ENCODE assay signal across 11 cellular contexts in the genomic region with DNA sequence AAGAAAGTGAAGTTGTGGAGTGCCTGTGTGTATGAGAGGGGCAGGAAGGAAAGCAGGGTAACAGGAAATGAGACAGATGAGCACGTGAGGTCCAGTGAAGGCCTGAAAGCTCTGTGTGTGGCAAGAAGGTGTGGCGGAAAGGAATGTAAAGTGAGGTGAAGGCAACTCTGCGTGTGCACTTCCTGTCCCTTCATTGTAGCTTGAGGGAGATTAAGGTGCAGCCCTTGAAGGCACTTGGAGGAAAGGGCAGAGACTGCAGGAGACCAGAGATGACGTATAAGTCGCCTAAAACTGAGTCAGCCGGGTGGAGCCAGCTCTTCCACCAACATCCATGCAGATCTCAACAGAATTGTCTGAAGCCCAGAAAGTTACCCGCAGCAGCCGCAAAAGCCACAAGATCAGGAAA. TPM values are rescaled to one million over a fixed set of nuclear protein-coding genes. Genes with fewer than 3 reads are reported as not detected.
DNase-seq lines count a peak whose midpoint lies in the region; ATAC-seq and TF ChIP-seq lines count a peak whose summit lies in the region.
"Not testable (repeated sequence)": the region's sequence is repeated elsewhere in the genome, so short reads cannot be mapped to it uniquely, and the experiment has no call there.
"Had no signal": no experiment of that assay in that cellular context is flagged by ENCODE, and none has a peak within 500 bp of the region (broad histone marks: within the 10 kb centered on the region; RNA-seq: fewer than 3 reads in every experiment).

No MANE protein-coding gene starts in this region.

- H3K36me3 Mint-ChIP-seq in CD8-positive, alpha-beta T cell; activated naive CD4-positive, alpha-beta T cell treated with anti-CD3 and anti-CD28 coated beads for 36 hours (ENCODE audit: low read depth): not testable (repeated sequence)

- not testable (repeated sequence) for H3K4me1 ChIP-seq in CD8-positive, alpha-beta T cell (ENCODE audit: insufficient read depth, low read length); lung (ENCODE audit: control insufficient read depth in 2 of 2, insufficient read depth in 2 of 2, low read length in 2 of 2)

- intact Hi-C loops in CD8-positive, alpha-beta T cell (cut with DNase I, micrococcal nuclease); activated naive CD4-positive, alpha-beta T cell treated with anti-CD3 and anti-CD28 coated beads for 36 hours (cut with micrococcal nuclease): not testable (repeated sequence)

- DNase-seq in CD8-positive, alpha-beta T cell; lung (ENCODE audit: low spot score): not testable (repeated sequence)
- DNase-seq in H4 (ENCODE audit: low spot score) (peak; percentile 23), MV-4-11 (lab: John Stamatoyannopoulos, UW) (peak; percentile 36), SW480 (ENCODE audit: low spot score) (peak; percentile 1), epithelial cell of esophagus (ENCODE audit: low read depth) (peak; percentile 37)
- DNase-seq in activated naive CD4-positive, alpha-beta T cell treated with anti-CD3 and anti-CD28 coated beads for 36 hours: peak; percentile 6

- H3K27me3 ChIP-seq in CD8-positive, alpha-beta T cell (ENCODE audit: insufficient read depth, low read length); lung (ENCODE audit: control insufficient read depth, insufficient read depth): not testable (repeated sequence)

- not testable (repeated sequence) for H3K4me1 Mint-ChIP-seq in CD8-positive, alpha-beta T cell (ENCODE audit: low read depth); activated naive CD4-positive, alpha-beta T cell treated with anti-CD3 and anti-CD28 coated beads for 36 hours (ENCODE audit: low read depth)

- H3K27ac Mint-ChIP-seq in CD8-positive, alpha-beta T cell; activated naive CD4-positive, alpha-beta T cell treated with anti-CD3 and anti-CD28 coated beads for 36 hours: not testable (repeated sequence)

- H3K36me3 ChIP-seq in CD8-positive, alpha-beta T cell (ENCODE audit: insufficient read depth, low read length); lung (ENCODE audit: control insufficient read depth in 2 of 2, insufficient read depth in 2 of 2, low read length in 2 of 2): not testable (repeated sequence)

- TF ChIP-seq CTCF in CD8-positive, alpha-beta T cell (IDR thresholded peaks at IDR 0.05); epithelial cell of esophagus (IDR thresholded peaks at IDR 0.05; ENCODE audit: insufficient read depth, low read depth, low read length, missing control alignments); lung (IDR thresholded peaks at IDR 0.05; ENCODE audit: control extremely low read depth, extremely low read depth): not testable (repeated sequence)

- H3K27me3 Mint-ChIP-seq in CD8-positive, alpha-beta T cell (ENCODE audit: low read depth): peaks cover 23% of the 10 kb centered on the region
- H3K27me3 Mint-ChIP-seq in activated naive CD4-positive, alpha-beta T cell treated with anti-CD3 and anti-CD28 coated beads for 36 hours (ENCODE audit: low read depth): peaks cover 10% of the 10 kb centered on the region

- H3K9me3 ChIP-seq in CD8-positive, alpha-beta T cell (ENCODE audit: low read length); lung (ENCODE audit: control insufficient read depth in 2 of 2, insufficient read depth in 1 of 2, low read length in 1 of 2): not testable (repeated sequence)

- not testable (repeated sequence) for H3K4me3 ChIP-seq in CD8-positive, alpha-beta T cell (ENCODE audit: low read depth, low read length); epithelial cell of esophagus (ENCODE audit: low read length); lung

- H3K9me3 Mint-ChIP-seq in CD8-positive, alpha-beta T cell; activated naive CD4-positive, alpha-beta T cell treated with anti-CD3 and anti-CD28 coated beads for 36 hours: not testable (repeated sequence)

- ATAC-seq in CD8-positive, alpha-beta T cell: peak; percentile 26
- ATAC-seq in lung (ENCODE audit: insufficient read depth, low FRiP score): peak; percentile 27

- POLR2A ChIA-PET in CD8-positive, alpha-beta T cell (lab: Charles Lee): not testable (repeated sequence)

- CTCF ChIA-PET in CD8-positive, alpha-beta T cell (lab: Charles Lee); activated naive CD4-positive, alpha-beta T cell treated with anti-CD3 and anti-CD28 coated beads for 36 hours (lab: Charles Lee): not testable (repeated sequence)

- 41 to 55% methylated on average over 8 of the region's 8 CpGs for WGBS in lung, 2 donors

- H3K4me3 Mint-ChIP-seq in CD8-positive, alpha-beta T cell; activated naive CD4-positive, alpha-beta T cell treated with anti-CD3 and anti-CD28 coated beads for 36 hours: not testable (repeated sequence)

- H3K27ac ChIP-seq in CD8-positive, alpha-beta T cell (ENCODE audit: low read depth, low read length): not testable (repeated sequence)
- H3K27ac ChIP-seq in lung (ENCODE audit: low read depth in 1 of 2, low read length in 1 of 2): peak overlapping the region in 1 of 2 donors; percentile 6

RNA-seq across cellular contexts. Expression of a gene that starts 58.8 kb away (rescaled TPM):
- total RNA-seq in CD8-positive, alpha-beta T cell: not detected
- not detected in 2 replicates for total RNA-seq in H4 (2014; rRNA removed; shearing (Covaris generic))
- total RNA-seq in activated naive CD4-positive, alpha-beta T cell treated with anti-CD3 and anti-CD28 coated beads for 36 hours: not detected
- 100 to 1,000 TPM in 1 of 2 donors, 10 to 100 TPM in 1; 75.7 to 164 TPM for total RNA-seq in lung
- 100 to 1,000 TPM; 150 to 180 TPM for polyA plus RNA-seq in lung
- total RNA-seq: CD8-positive, alpha-beta memory T cell; dermis microvascular lymphatic vessel endothelial cell; HepG2; neural crest cell had no signal
- polyA plus RNA-seq: CD8-positive, alpha-beta memory T cell had no signal

Comparison
In these comparisons a context has a peak if more than half of its experiments do, and no peak if none do; other contexts are left out.
1. RNA of a gene that starts 58.8 kb away (total RNA-seq): 75.7 to 164 TPM in lung; not detected in CD8-positive, alpha-beta T cell, not detected in H4 and not detected in activated naive CD4-positive, alpha-beta T cell treated with anti-CD3 and anti-CD28 coated beads for 36 hours; every median in the first group is over 10 times any median in the second.